Comparison of ENCODE assay signal across 21 cellular contexts in the genomic region with DNA sequence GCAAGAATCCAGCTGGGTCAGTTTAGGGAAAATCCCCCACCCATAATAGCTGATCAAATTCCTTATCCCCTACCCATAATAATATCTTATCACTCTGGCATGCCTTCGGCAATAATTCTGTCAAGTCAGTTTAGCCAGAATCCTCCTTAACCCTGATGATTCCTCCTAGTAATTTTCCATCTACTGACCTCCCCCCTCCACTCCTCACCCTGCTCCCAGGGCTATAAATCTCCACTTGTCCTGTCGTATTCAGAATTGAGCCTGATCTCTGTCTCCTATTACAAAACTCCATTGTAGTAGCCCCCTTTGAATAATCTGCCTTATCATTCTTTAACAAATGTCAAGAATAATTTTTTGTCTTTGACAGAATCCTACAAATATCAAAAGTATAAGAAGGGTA.
DNase-seq lines count a peak whose midpoint lies in the region; ATAC-seq and TF ChIP-seq lines count a peak whose summit lies in the region.
"Had no signal": no experiment of that assay in that cellular context is flagged by ENCODE, and none has a peak within 500 bp of the region (broad histone marks: within the 10 kb centered on the region; RNA-seq: fewer than 3 reads in every experiment).

No MANE protein-coding gene starts in this region.

- H3F3A ChIP-seq in GM23338 (replicated peaks; ENCODE audit: low read depth): no peaks in the 10 kb centered on the region

- H3K9me3 ChIP-seq in SJSA1 (replicated peaks): no peaks in the 10 kb centered on the region
- H3K9me3 ChIP-seq in endodermal cell (ENCODE audit: control insufficient read depth, low read length): no peaks in the 10 kb centered on the region

- CTCF ChIA-PET in HEK293T (lab: Yijun Ruan, JAX): no interaction called here

- H3K79me2 ChIP-seq in GM23338 (replicated peaks; ENCODE audit: insufficient read depth): no peaks in the 10 kb centered on the region

- DNase-seq in A172 (ENCODE audit: low spot score): peak; percentile 11
- no peak for DNase-seq in HEK293T (ENCODE audit: extremely low spot score)
- no peak for DNase-seq in SJSA1 (ENCODE audit: low read depth in 1 of 2, low spot score in 2 of 2)
- peak; percentile 66 for DNase-seq in left kidney (ENCODE audit: low read depth, low spot score)
- no peak for DNase-seq in cardiac septum (ENCODE audit: low spot score)
- no peak for DNase-seq in stimulated activated naive CD8-positive, alpha-beta T cell treated with anti-CD3 and anti-CD28 coated beads, Interleukin-15, Interleukin-2, amounts not matched to agents 100 U/mL and 50 U/mL, for 24 hours
- DNase-seq in GM23338 (ENCODE audit: low spot score): no peak
- DNase-seq in endodermal cell: no peak
- DNase-seq: Calu3; CD8-positive, alpha-beta memory T cell; DMS153; GF-D8; H7; Karpas-422; NCI-H1694; NCI-H2081; NCI-H2171; NCI-H524 treated with DMSO at 0.1 percent for 48 hours; Right ventricle myocardium superior had no signal

- H3K4me3 Mint-ChIP-seq in GM23338: no peak overlapping the region
- H3K4me3 Mint-ChIP-seq in endodermal cell: no peak overlapping the region
- H3K4me3 Mint-ChIP-seq: CD8-positive, alpha-beta memory T cell; IgD-negative memory B cell had no signal

- H3K9me3 Mint-ChIP-seq in GM23338 (peaks cover 10% of the 10 kb centered on the region; the same call in 2 of the 3 replicates), endodermal cell (peaks cover 5% of the 10 kb centered on the region)

- H3K4me3 ChIP-seq in SJSA1 (no peak overlapping the region), GM23338 (no peak overlapping the region), endodermal cell (ENCODE audit: low read length) (no peak overlapping the region)

- H3K9me2 ChIP-seq in GM23338 (ENCODE audit: insufficient read depth): no peaks in the 10 kb centered on the region

- H3K27ac ChIP-seq in SJSA1: peak overlapping the region; percentile 42
- H3K27ac ChIP-seq in GM23338 (ENCODE audit: low read depth): no peak overlapping the region
- no peak overlapping the region for H3K27ac ChIP-seq in endodermal cell (ENCODE audit: low read depth, low read length)
- H3K27ac ChIP-seq: C4-2B had no signal

- H3K36me3 Mint-ChIP-seq in GM23338 (ENCODE audit: low read depth): peaks cover 2% of the 10 kb centered on the region; the same call in 1 of the 3 replicates
- no peaks in the 10 kb centered on the region for H3K36me3 Mint-ChIP-seq in endodermal cell (ENCODE audit: low read depth)
- H3K36me3 Mint-ChIP-seq: CD8-positive, alpha-beta memory T cell had no signal

- WGBS in endodermal cell (ENCODE audit: insufficient coverage in 1 of 2, insufficient read length in 1 of 2), 2 experiments: 75 to 82% methylated on average over 2 of the region's 2 CpGs

- H3K4me1 ChIP-seq in SJSA1 (replicated peaks) (peaks cover 25% of the 10 kb centered on the region), GM23338 (ENCODE audit: insufficient read depth) (no peaks in the 10 kb centered on the region), endodermal cell (ENCODE audit: control insufficient read depth, insufficient read depth, low read length) (no peaks in the 10 kb centered on the region)

- H3K4me2 ChIP-seq in GM23338: no peak overlapping the region

- no peak for TF ChIP-seq CTCF in GM23338 (conservative IDR thresholded peaks at IDR 0.05; ENCODE audit: low read depth in 2 of 2)
- no peak for TF ChIP-seq CTCF in endodermal cell (conservative IDR thresholded peaks at IDR 0.05)

- H3K4me1 Mint-ChIP-seq in GM23338 (peaks cover 13% of the 10 kb centered on the region), endodermal cell (no peaks in the 10 kb centered on the region)
- H3K4me1 Mint-ChIP-seq: CD8-positive, alpha-beta memory T cell; IgD-negative memory B cell had no signal

- H3K27me3 ChIP-seq in SJSA1 (replicated peaks) (no peaks in the 10 kb centered on the region), GM23338 (ENCODE audit: insufficient read depth) (no peaks in the 10 kb centered on the region), endodermal cell (ENCODE audit: control insufficient read depth, insufficient read depth, low read length, poor library complexity, severe bottlenecking) (no peaks in the 10 kb centered on the region)

- no peaks in the 10 kb centered on the region for H4K20me1 ChIP-seq in GM23338 (replicated peaks; ENCODE audit: insufficient read depth)

- no peaks in the 10 kb centered on the region for H3K36me3 ChIP-seq in SJSA1
- H3K36me3 ChIP-seq in GM23338 (ENCODE audit: insufficient read depth): no peaks in the 10 kb centered on the region
- H3K36me3 ChIP-seq in endodermal cell (ENCODE audit: control insufficient read depth, insufficient read depth, low read length): no peaks in the 10 kb centered on the region

- intact Hi-C loops in cardiac septum (cut with DNase I): no loop called here

- POLR2A ChIA-PET in HEK293T (lab: Yijun Ruan, JAX): no interaction called here

- ATAC-seq in stimulated activated naive CD8-positive, alpha-beta T cell treated with anti-CD3 and anti-CD28 coated beads, Interleukin-15, Interleukin-2, amounts not matched to agents 100 U/mL and 50 U/mL, for 24 hours: no peak
- ATAC-seq in GM23338: no peak

- H3K9ac ChIP-seq in endodermal cell (ENCODE audit: extremely low read depth, low read length, poor library complexity, severe bottlenecking): no peak overlapping the region

- peaks cover 3% of the 10 kb centered on the region for H3K27me3 Mint-ChIP-seq in GM23338 (ENCODE audit: insufficient read depth, low read depth, poor library complexity)
- H3K27me3 Mint-ChIP-seq in endodermal cell (ENCODE audit: insufficient read depth): no peaks in the 10 kb centered on the region

- no peak overlapping the region for H2AFZ ChIP-seq in GM23338

- H3K27ac Mint-ChIP-seq in GM23338 (no peak overlapping the region), endodermal cell (no peak overlapping the region)
- H3K27ac Mint-ChIP-seq: CD8-positive, alpha-beta memory T cell; IgD-negative memory B cell had no signal

TF ChIP-seq in HEK293T, 16 proteins besides CTCF, POLR2A, EP300 and RAD21:
- TF ChIP-seq, protein P1, sequence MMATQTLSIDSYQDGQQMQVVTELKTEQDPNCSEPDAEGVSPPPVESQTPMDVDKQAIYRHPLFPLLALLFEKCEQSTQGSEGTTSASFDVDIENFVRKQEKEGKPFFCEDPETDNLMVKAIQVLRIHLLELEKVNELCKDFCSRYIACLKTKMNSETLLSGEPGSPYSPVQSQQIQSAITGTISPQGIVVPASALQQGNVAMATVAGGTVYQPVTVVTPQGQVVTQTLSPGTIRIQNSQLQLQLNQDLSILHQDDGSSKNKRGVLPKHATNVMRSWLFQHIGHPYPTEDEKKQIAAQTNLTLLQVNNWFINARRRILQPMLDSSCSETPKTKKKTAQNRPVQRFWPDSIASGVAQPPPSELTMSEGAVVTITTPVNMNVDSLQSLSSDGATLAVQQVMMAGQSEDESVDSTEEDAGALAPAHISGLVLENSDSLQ (IDR thresholded peaks at IDR 0.05): peak; percentile 76
- no peak for TF ChIP-seq LEF1 (IDR thresholded peaks at IDR 0.05; ENCODE audit: borderline replicate concordance)

TF ChIP-seq in GM23338, 12 proteins besides CTCF, POLR2A, EP300 and RAD21 (continues in another document):
- TF ChIP-seq JUNB (IDR thresholded peaks at IDR 0.05; ENCODE audit: unreplicated experiment) (no peak), EZH2phosphoT487 (IDR thresholded peaks at IDR 0.05; ENCODE audit: unreplicated experiment) (no peak)
- TF ChIP-seq, protein P2, sequence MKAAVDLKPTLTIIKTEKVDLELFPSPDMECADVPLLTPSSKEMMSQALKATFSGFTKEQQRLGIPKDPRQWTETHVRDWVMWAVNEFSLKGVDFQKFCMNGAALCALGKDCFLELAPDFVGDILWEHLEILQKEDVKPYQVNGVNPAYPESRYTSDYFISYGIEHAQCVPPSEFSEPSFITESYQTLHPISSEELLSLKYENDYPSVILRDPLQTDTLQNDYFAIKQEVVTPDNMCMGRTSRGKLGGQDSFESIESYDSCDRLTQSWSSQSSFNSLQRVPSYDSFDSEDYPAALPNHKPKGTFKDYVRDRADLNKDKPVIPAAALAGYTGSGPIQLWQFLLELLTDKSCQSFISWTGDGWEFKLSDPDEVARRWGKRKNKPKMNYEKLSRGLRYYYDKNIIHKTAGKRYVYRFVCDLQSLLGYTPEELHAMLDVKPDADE (IDR thresholded peaks at IDR 0.05): no peak

Comparison
In these comparisons a context has a peak if more than half of its experiments do, and no peak if none do; other contexts are left out.
1. DNase-seq: peak in A172 (single experiment) and left kidney (single experiment); none in HEK293T (single experiment), SJSA1 (0 of 2), cardiac septum (single experiment), stimulated activated naive CD8-positive, alpha-beta T cell treated with anti-CD3 and anti-CD28 coated beads, Interleukin-15, Interleukin-2, amounts not matched to agents 100 U/mL and 50 U/mL, for 24 hours (single experiment), GM23338 (single experiment) and endodermal cell (single experiment).